8 cellular contexts compared by ENCODE assay signal in genomic region chr16:14354561-14355351, GRCh38.
DNase-seq lines count a peak whose midpoint lies in the region; ATAC-seq, FAIRE-seq and TF ChIP-seq lines count a peak whose summit lies in the region.

No MANE protein-coding gene starts in this region.

- TF ChIP-seq CTCF in GM10266 (IDR thresholded peaks at IDR 0.05; ENCODE audit: control insufficient read depth, insufficient read depth, low read depth, missing control alignments) (no peak), D721Med (IDR thresholded peaks at IDR 0.05; ENCODE audit: insufficient read depth, missing control alignments) (no peak), chondrocyte (IDR thresholded peaks at IDR 0.05) (no peak)

- DNase-seq in GM10266 (ENCODE audit: extremely low spot score): peak; percentile 81
- DNase-seq in skeletal muscle cell (ENCODE audit: low read depth): no peak
- DNase-seq in small intestine: no peak
- DNase-seq in D721Med (ENCODE audit: insufficient read length, low spot score): no peak
- DNase-seq in chondrocyte (ENCODE audit: low spot score): no peak

- H3K36me3 ChIP-seq in small intestine (ENCODE audit: control insufficient read depth in 2 of 2, insufficient read depth in 2 of 2, low read length in 2 of 2): no peaks in the 10 kb centered on the region

- FAIRE-seq in small intestine (lab: Jason Lieb, UNC) (no peak), D721Med (lab: Jason Lieb, UNC) (no peak)

- 39 to 49% (median 45%) methylated on average over 10 of the region's 10 CpGs for WGBS in small intestine, 3 donors

- no peaks in the 10 kb centered on the region for H3K9me3 Mint-ChIP-seq in activated naive CD8-positive, alpha-beta T cell (ENCODE audit: low read depth)
- no peaks in the 10 kb centered on the region for H3K9me3 Mint-ChIP-seq in chondrocyte (ENCODE audit: low read depth)

- no peak overlapping the region for H3K27ac ChIP-seq in small intestine (ENCODE audit: low read depth in 1 of 2, low read length in 1 of 2)

- peak overlapping the region; percentile 29 for H3K4me3 ChIP-seq in skeletal muscle cell (ENCODE audit: low read depth, low read length)
- no peak overlapping the region for H3K4me3 ChIP-seq in small intestine (ENCODE audit: low read depth in 1 of 2, low read length in 2 of 2)

- peaks cover 8% of the 10 kb centered on the region for H3K4me1 Mint-ChIP-seq in activated naive CD8-positive, alpha-beta T cell (ENCODE audit: low read depth)
- H3K4me1 Mint-ChIP-seq in chondrocyte (ENCODE audit: low read depth): peaks cover 6% of the 10 kb centered on the region

- H3K4me3 Mint-ChIP-seq in activated naive CD8-positive, alpha-beta T cell: peak overlapping the region; percentile 69
- no peak overlapping the region for H3K4me3 Mint-ChIP-seq in chondrocyte (ENCODE audit: unreplicated experiment)

- peaks cover 2% of the 10 kb centered on the region for H3K27me3 Mint-ChIP-seq in activated naive CD8-positive, alpha-beta T cell
- H3K27me3 Mint-ChIP-seq in chondrocyte (ENCODE audit: low read depth): peaks cover 2% of the 10 kb centered on the region

- H3K9me3 ChIP-seq in small intestine (ENCODE audit: control insufficient read depth, low read depth): no peaks in the 10 kb centered on the region

- no peaks in the 10 kb centered on the region for H3K4me1 ChIP-seq in small intestine (ENCODE audit: control insufficient read depth in 2 of 2, insufficient read depth in 1 of 2, low read depth in 1 of 2, low read length in 1 of 2)

- peak; percentile 90 for ATAC-seq in GM21423 (IDR thresholded peaks at IDR 0.05; ENCODE audit: unreplicated experiment)
- peak; percentile 81 for ATAC-seq in HG03575 (IDR thresholded peaks at IDR 0.05; ENCODE audit: extremely low read depth, insufficient number of reproducible peaks, low FRiP score, unreplicated experiment)

- H3K27me3 ChIP-seq in small intestine (ENCODE audit: control insufficient read depth in 2 of 2, insufficient read depth in 2 of 2, low read length in 2 of 2): peaks cover 0 to 3% of the 10 kb centered on the region in 2 donors

- H3K36me3 Mint-ChIP-seq in activated naive CD8-positive, alpha-beta T cell: no peaks in the 10 kb centered on the region
- no peaks in the 10 kb centered on the region for H3K36me3 Mint-ChIP-seq in chondrocyte (ENCODE audit: low read depth)

- no peak overlapping the region for H3K27ac Mint-ChIP-seq in activated naive CD8-positive, alpha-beta T cell
- no peak overlapping the region for H3K27ac Mint-ChIP-seq in chondrocyte (ENCODE audit: unreplicated experiment)
